In the genomic region with DNA sequence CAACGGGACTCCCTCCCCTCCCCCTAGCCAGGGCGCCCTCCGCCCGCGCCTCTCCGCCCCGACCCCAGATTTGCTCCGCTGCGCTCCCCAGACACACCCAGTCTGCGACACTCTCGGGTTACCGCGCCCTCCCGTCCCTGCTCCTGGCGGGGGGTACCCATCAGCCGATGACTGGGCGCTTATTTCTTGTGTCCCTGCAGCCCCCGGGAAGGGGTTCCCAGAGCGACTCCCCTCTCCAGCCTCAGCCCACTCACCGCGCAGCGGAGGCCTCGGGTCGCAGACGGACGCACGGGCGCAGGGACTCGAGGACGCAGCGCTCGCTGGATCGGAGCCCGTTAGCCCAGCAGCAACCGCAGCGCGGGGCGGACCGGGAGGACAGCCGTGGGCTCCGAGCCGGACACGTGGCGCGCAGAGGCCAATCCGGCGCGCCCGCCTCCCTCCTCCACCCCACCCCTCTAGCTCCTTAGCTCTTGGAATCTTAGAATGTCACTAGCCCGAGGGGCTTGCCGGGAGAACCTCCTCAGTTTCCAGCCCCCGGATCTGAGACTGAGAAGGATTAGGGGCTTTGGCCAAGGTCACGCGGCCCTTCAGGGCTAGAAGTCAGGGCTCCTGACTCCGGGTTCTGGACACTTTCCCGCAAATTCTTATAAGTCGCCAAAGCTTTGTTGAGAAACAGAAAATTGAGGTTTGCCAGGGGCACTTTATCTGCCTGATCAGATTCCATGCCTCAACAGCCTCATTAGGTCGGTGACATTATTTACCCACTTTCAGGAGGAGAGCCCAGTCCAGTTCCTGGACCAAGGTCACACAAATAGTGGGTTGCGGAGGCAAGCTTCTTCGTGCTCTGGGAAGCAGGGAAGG, we compare ENCODE assay signal across 7 cellular contexts. TPM values are rescaled to one million over a fixed set of nuclear protein-coding genes. Genes with fewer than 3 reads are reported as not detected.
DNase-seq lines count a peak whose midpoint lies in the region; ATAC-seq, FAIRE-seq and TF ChIP-seq lines count a peak whose summit lies in the region.

A gene (minus strand): TSS at position 354 of the 861 bp plus-strand sequence. CDS start 9,878 bp downstream, outside the sequence.

- H3K4me3 ChIP-seq in WI38 (ENCODE audit: low read depth, low read length) (peak within 1 kb of the TSS; percentile 79), spleen (peak within 1 kb of the TSS; percentile 55 to 97 (median 84))

- H3K9me3 ChIP-seq in spleen, result no peaks in the 10 kb centered on the region

- TF ChIP-seq POLR2A in GM12892 (IDR thresholded peaks at IDR 0.05; ENCODE audit: low read depth, low read length) (peak; percentile 70; the same call in 1 of the 2 replicates), spleen (IDR thresholded peaks at IDR 0.05) (no peak)

- peaks cover 37 to 81% (median 66%) of the 10 kb centered on the region in 6 donors for H3K4me1 ChIP-seq in spleen

- peaks cover 0 to 4% (median 0%) of the 10 kb centered on the region in 6 donors for H3K36me3 ChIP-seq in spleen

- 0 to 1% (median 1%) methylated on average over 45 to 60 of the region's 60 CpGs for WGBS in spleen, 5 donors

- TF ChIP-seq CTCF in WI38 (IDR thresholded peaks at IDR 0.05; ENCODE audit: low read depth, low read length) (no peak), spleen (IDR thresholded peaks at IDR 0.05 in 8 of 11, conservative IDR thresholded peaks at IDR 0.05 in 3 of 11) (peak in 2 of 11 experiments; percentile 6 to 11)

- peak within 1 kb of the TSS; percentile 76 to 96 (median 91) for H3K27ac ChIP-seq in spleen

- intact Hi-C loops in spleen (cut with DNase I; ENCODE audit: low total_unique reads), result no loop called here

- ATAC-seq in HG02623 (IDR thresholded peaks at IDR 0.05; ENCODE audit: unreplicated experiment), result peak; percentile 56

- H3K27me3 ChIP-seq in spleen (replicated peaks in 1 of 7), result no peaks in the 10 kb centered on the region

- FAIRE-seq in GM12892 (lab: Jason Lieb, UNC), result peak; percentile 98

- DNase-seq in GM12892 (ENCODE audit: insufficient read length) (peak; percentile 66), NCI-H146 treated with DMSO at 0.1 percent for 48 hours (lab: John Stamatoyannopoulos, UW; ENCODE audit: unreplicated experiment) (peak; percentile 20), cerebellar cortex (ENCODE audit: low spot score) (peak; percentile 88), islet precursor cell (peak; percentile 92), spleen (peak; percentile 96)

RNA-seq across cellular contexts. Expression of the gene that starts here (rescaled TPM):
- polyA plus RNA-seq in GM12892 (2012; ENCODE audit: missing spikeins), result 349 TPM
- total RNA-seq in spleen, result 100 to 1,000 TPM; 142 to 295 (median 210) TPM
- 100 to 1,000 TPM; 141 to 186 (median 155) TPM for polyA plus RNA-seq in spleen

Comparison
In these comparisons a context has a peak if more than half of its experiments do, and no peak if none do; other contexts are left out.
1. Peak in every context shown above with its lines: DNase-seq, ATAC-seq, H3K4me3 ChIP-seq and H3K27ac ChIP-seq.
2. DNase-seq: peak in every context shown above with its lines; median percentile 96 in spleen; 92 in islet precursor cell; 88 in cerebellar cortex; 66 in GM12892; 20 in NCI-H146 treated with DMSO at 0.1 percent for 48 hours.